ENCODE assay signal across 1 cellular context in the genomic region with DNA sequence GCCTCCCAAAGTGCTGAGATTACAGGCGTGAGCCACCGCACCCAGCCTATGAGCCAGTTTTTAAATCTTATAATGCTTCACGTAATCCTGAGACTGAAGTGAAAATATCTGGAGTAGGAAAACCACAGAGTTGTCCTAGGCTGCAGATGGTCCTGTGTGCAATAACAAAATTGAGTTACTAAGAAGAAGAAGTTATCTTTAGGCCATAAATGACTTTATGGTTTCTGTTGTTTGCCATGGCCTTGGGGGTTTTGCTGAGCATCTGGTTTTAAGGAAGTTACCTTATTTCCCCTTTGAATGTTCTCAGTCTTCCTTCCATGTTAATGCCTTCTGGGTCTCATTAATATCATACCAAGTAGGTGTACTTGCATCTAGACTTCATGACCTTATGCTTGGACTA.
TF ChIP-seq lines count a peak whose summit lies in the region.

No MANE protein-coding gene starts in this region.

TF ChIP-seq in IMR-90, 13 proteins besides CTCF, POLR2A, EP300 and RAD21:
- no peak for TF ChIP-seq RCOR1 (IDR thresholded peaks at IDR 0.05; ENCODE audit: insufficient replicate concordance, low read length)
- TF ChIP-seq BHLHE40 (IDR thresholded peaks at IDR 0.05; ENCODE audit: low read depth, low read length) = no peak
- no peak for TF ChIP-seq RFX5 (IDR thresholded peaks at IDR 0.05; ENCODE audit: low read depth, low read length)
- TF ChIP-seq USF2 (IDR thresholded peaks at IDR 0.05; ENCODE audit: low read depth, low read length) = no peak
- TF ChIP-seq FOS (IDR thresholded peaks at IDR 0.05; ENCODE audit: low read depth, low read length) = no peak
- TF ChIP-seq MAZ (IDR thresholded peaks at IDR 0.05; ENCODE audit: borderline replicate concordance, low read depth, low read length) = no peak
- no peak for TF ChIP-seq NFE2L2 (IDR thresholded peaks at IDR 0.05; ENCODE audit: low read depth, low read length)
- TF ChIP-seq MAFK (IDR thresholded peaks at IDR 0.05; ENCODE audit: low read depth, low read length) = no peak
- no peak for TF ChIP-seq SMC3 (IDR thresholded peaks at IDR 0.05; ENCODE audit: low read depth, low read length)
- TF ChIP-seq CHD1 (IDR thresholded peaks at IDR 0.05; ENCODE audit: low read depth, low read length) = no peak
